ENCODE assay signal across 18 cellular contexts in the genomic region with DNA sequence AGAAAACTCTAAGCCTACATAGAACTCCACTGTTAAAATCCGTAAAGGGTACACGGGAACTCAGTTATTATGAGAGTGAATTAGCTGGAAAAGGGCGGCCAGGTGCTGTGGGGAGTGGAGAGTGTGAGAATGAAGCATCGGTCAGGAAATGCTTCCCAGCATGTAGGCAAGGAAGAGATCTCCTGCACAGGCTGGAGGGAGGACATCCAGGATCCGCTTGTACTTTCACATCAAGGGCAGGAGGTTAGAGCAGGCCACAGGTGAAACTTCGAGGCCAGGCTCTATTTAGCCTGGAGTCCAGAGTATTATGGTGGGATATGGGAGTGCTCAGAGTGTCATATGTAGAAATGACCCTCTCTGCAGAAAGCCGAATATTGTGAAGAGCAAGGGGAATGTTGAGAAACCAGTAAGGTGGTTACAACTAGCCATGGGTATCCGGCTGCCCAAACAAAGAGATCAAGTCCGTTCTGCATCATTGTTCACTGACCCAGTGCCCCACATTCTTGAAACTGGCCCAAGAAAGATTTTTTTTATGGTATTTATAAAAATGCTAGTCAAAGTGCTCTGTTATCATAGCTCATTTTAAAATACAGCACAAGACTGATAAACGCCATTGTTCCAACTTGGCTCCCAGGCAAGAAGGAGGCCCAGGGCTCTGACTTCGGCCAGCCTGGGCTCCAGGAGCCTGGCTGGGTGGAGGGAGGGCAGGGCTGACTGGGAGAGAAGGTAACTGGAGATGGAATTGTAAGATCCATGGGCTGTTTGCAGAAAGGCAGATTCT.
DNase-seq lines count a peak whose midpoint lies in the region; ATAC-seq, FAIRE-seq and TF ChIP-seq lines count a peak whose summit lies in the region.
"Had no signal": no experiment of that assay in that cellular context is flagged by ENCODE, and none has a peak within 500 bp of the region (broad histone marks: within the 10 kb centered on the region; RNA-seq: fewer than 3 reads in every experiment).

No MANE protein-coding gene starts in this region.

- peaks cover 0 to 4% (median 2%) of the 10 kb centered on the region in 4 donors for H3K4me1 ChIP-seq in transverse colon

- no peaks in the 10 kb centered on the region for H3K27me3 ChIP-seq in transverse colon
- H3K27me3 ChIP-seq: neutrophil, upper lobe of left lung had no signal

- DNase-seq in left cardiac atrium = no peak
- DNase-seq in Right ventricle myocardium inferior (ENCODE audit: missing footprints) = no peak
- DNase-seq in astrocyte of the hippocampus (ENCODE audit: low read depth, low spot score) = peak; percentile 66
- DNase-seq in left lobe of liver (ENCODE audit: low spot score) = no peak
- DNase-seq in urothelium cell line (ENCODE audit: low spot score) = peak; percentile 57
- no peak for DNase-seq in transverse colon
- DNase-seq: activated B cell treated with CpG ODN at 0.5 μM for 24 hours; activated T-cell treated with anti-CD3 and anti-CD28 coated beads for 4 hours; effector CD8-positive, alpha-beta T cell; glutamatergic neuron; left ventricle myocardium inferior; NCI-H2081 treated with DMSO at 0.1 percent for 48 hours; NK-92 treated with Interleukin-12 subunit alpha and Interleukin-12 subunit beta, amount 100 ng/mL, for 24 hours had no signal

- intact Hi-C loops in left cardiac atrium (cut with DNase I) = no loop called here
- intact Hi-C loops in Right ventricle myocardium inferior (cut with DNase I) = no loop called here
- intact Hi-C loops in transverse colon (cut with DNase I; ENCODE audit: low total_unique reads) = no loop called here

- TF ChIP-seq POLR2A in transverse colon (IDR thresholded peaks at IDR 0.05) = no peak

- no peak overlapping the region for H3K27ac ChIP-seq in transverse colon
- H3K27ac ChIP-seq: left ventricle myocardium inferior, neutrophil, SK-N-MC, upper lobe of left lung had no signal

- ATAC-seq in left cardiac atrium (peak; percentile 14 to 38), Right ventricle myocardium inferior (no peak), left lobe of liver (peak; percentile 58), HG03521 (IDR thresholded peaks at IDR 0.05; ENCODE audit: unreplicated experiment) (no peak), GM21390 (IDR thresholded peaks at IDR 0.05; ENCODE audit: unreplicated experiment) (no peak)

- H3K9me3 ChIP-seq in transverse colon = no peaks in the 10 kb centered on the region
- H3K9me3 ChIP-seq: left ventricle myocardium inferior, neutrophil, upper lobe of left lung had no signal

- H3K36me3 ChIP-seq in transverse colon = no peaks in the 10 kb centered on the region
- H3K36me3 ChIP-seq: left ventricle myocardium inferior, neutrophil, upper lobe of left lung had no signal

- 79 to 84% methylated on average over 5 to 11 of the region's 11 CpGs for WGBS in transverse colon (ENCODE audit: low coverage in 1 of 2), 2 donors

- H3K4me3 ChIP-seq in transverse colon = no peak overlapping the region
- H3K4me3 ChIP-seq: left ventricle myocardium inferior, SK-N-MC, upper lobe of left lung had no signal

- no peak for TF ChIP-seq CTCF in transverse colon (IDR thresholded peaks at IDR 0.05)

- TF ChIP-seq EP300 in transverse colon (IDR thresholded peaks at IDR 0.05; ENCODE audit: low read depth) = no peak

- in situ Hi-C loops in transverse colon (cut with MboI; ENCODE audit: low pct_ligation_motif_present in 1 of 4, low pct_unique_long_range_greater_than_20kb in 1 of 4, low sequenced_read_pairs in 3 of 4) = no loop called here

- peak; percentile 80 for FAIRE-seq in urothelium cell line (lab: Jason Lieb, UNC)

Comparison
In these comparisons a context has a peak if more than half of its experiments do, and no peak if none do; other contexts are left out.
1. ATAC-seq: peak in left cardiac atrium (2 of 2) and left lobe of liver (single experiment); none in Right ventricle myocardium inferior (single experiment), HG03521 (single experiment) and GM21390 (single experiment).
2. DNase-seq: peak in astrocyte of the hippocampus (single experiment) and urothelium cell line (single experiment); none in left cardiac atrium (single experiment), Right ventricle myocardium inferior (single experiment), left lobe of liver (single experiment) and transverse colon (single experiment).